Comparison of ENCODE assay signal across 14 cellular contexts in genomic region chr5:125424851-125425250, GRCh38.
"Had no signal": no experiment of that assay in that cellular context is flagged by ENCODE, and none has a peak within 500 bp of the region (broad histone marks: within the 10 kb centered on the region; RNA-seq: fewer than 3 reads in every experiment).

No MANE protein-coding gene starts in this region.

- H3K4me1 ChIP-seq: right atrium auricular region, tibial nerve had no signal

- ATAC-seq: activated CD4-positive, alpha-beta T cell treated with anti-CD3 and anti-CD28 coated beads for 36 hours; effector memory CD8-positive, alpha-beta T cell; left cardiac atrium; natural killer cell had no signal

- H3K4me3 Mint-ChIP-seq: activated CD4-positive, alpha-beta T cell treated with anti-CD3 and anti-CD28 coated beads for 36 hours; activated naive CD8-positive, alpha-beta T cell treated with anti-CD3 and anti-CD28 coated beads, Interleukin-2, amount 10 ng/mL, durations not matched to agents 7 days and 5 days; effector memory CD8-positive, alpha-beta T cell; natural killer cell; stimulated activated naive CD8-positive, alpha-beta T cell treated with anti-CD3 and anti-CD28 coated beads, Interleukin-15, Interleukin-2, amounts not matched to agents 100 ng/mL and 50 ng/mL, for 24 hours had no signal

- H3K27me3 ChIP-seq: right atrium auricular region, tibial nerve had no signal

- H3K27ac ChIP-seq: epithelial cell of prostate, right atrium auricular region, tibial nerve had no signal

- H3K4me3 ChIP-seq: right atrium auricular region, tibial nerve had no signal

- H3K36me3 ChIP-seq: right atrium auricular region, tibial nerve had no signal

- H3K27ac Mint-ChIP-seq: activated CD4-positive, alpha-beta T cell treated with anti-CD3 and anti-CD28 coated beads for 36 hours; activated naive CD8-positive, alpha-beta T cell treated with anti-CD3 and anti-CD28 coated beads, Interleukin-2, amount 10 ng/mL, durations not matched to agents 7 days and 5 days; effector memory CD8-positive, alpha-beta T cell; natural killer cell; stimulated activated naive CD8-positive, alpha-beta T cell treated with anti-CD3 and anti-CD28 coated beads, Interleukin-15, Interleukin-2, amounts not matched to agents 100 ng/mL and 50 ng/mL, for 24 hours had no signal

- H3K4me1 Mint-ChIP-seq: activated CD4-positive, alpha-beta T cell treated with anti-CD3 and anti-CD28 coated beads for 36 hours; activated naive CD8-positive, alpha-beta T cell treated with anti-CD3 and anti-CD28 coated beads, Interleukin-2, amount 10 ng/mL, durations not matched to agents 7 days and 5 days; natural killer cell had no signal

- H3K27me3 Mint-ChIP-seq: activated CD4-positive, alpha-beta T cell treated with anti-CD3 and anti-CD28 coated beads for 36 hours; activated naive CD8-positive, alpha-beta T cell treated with anti-CD3 and anti-CD28 coated beads, Interleukin-2, amount 10 ng/mL, durations not matched to agents 7 days and 5 days; effector memory CD8-positive, alpha-beta T cell; stimulated activated naive CD8-positive, alpha-beta T cell treated with anti-CD3 and anti-CD28 coated beads, Interleukin-15, Interleukin-2, amounts not matched to agents 100 ng/mL and 50 ng/mL, for 24 hours had no signal

- DNase-seq: activated CD4-positive, alpha-beta T cell treated with anti-CD3 and anti-CD28 coated beads for 36 hours; activated CD4-positive, alpha-beta T cell treated with anti-CD3 and anti-CD28 coated beads, Interleukin-2, amount 50 U/mL, for 48 hours; activated naive CD4-positive, alpha-beta T cell treated with Interleukin-2 at 50 U/mL for 16 hours; activated naive CD8-positive, alpha-beta T cell treated with anti-CD3 and anti-CD28 coated beads, Interleukin-2, amount 10 ng/mL, durations not matched to agents 7 days and 5 days; activated T-cell treated with anti-CD3 and anti-CD28 coated beads for 4 hours; effector memory CD8-positive, alpha-beta T cell; left cardiac atrium; natural killer cell; stimulated activated CD4-positive, alpha-beta T cell treated with anti-CD3 and anti-CD28 coated beads, Interleukin-12 subunit alpha, Interleukin-12 subunit beta, amount 100 ng/mL, for 4 hours; stimulated activated CD4-positive, alpha-beta T cell treated with anti-CD3 and anti-CD28 coated beads, Interleukin-1b, Interleukin-23, amount 100 ng/mL, for 48 hours had no signal

- H3K36me3 Mint-ChIP-seq: activated naive CD8-positive, alpha-beta T cell treated with anti-CD3 and anti-CD28 coated beads, Interleukin-2, amount 10 ng/mL, durations not matched to agents 7 days and 5 days; natural killer cell had no signal
